ENCODE assay signal across 1 cellular context in the genomic region with DNA sequence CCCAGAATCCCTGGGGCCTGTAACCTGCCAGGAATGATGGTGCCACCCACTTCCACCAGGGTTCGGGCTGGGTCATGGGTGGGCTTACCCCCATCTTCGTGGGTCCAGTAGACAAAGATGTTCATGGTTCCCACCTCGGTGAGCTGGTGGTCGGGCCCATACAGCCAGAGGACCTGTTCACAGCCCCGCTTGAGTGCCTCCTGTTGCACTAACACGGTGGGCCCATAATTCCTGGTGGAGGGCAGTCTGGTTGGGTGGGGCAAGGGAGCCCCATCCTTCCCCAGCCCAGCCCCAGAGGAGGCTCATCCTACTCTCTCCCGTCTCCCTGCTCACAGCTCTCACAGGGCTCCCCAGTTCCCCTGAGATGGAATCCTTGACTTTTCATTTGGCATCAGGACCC.
TF ChIP-seq lines count a peak whose summit lies in the region.

No MANE protein-coding gene starts in this region.

TF ChIP-seq in HEK293, 187 proteins besides CTCF, POLR2A, EP300 and RAD21 (continued from another document):
- TF ChIP-seq ZNF404 (tag by site-specific recombination; IDR thresholded peaks at IDR 0.05): no peak
- TF ChIP-seq ZNF19 (tag by site-specific recombination; IDR thresholded peaks at IDR 0.05; ENCODE audit: low read depth): no peak
- no peak for TF ChIP-seq GLIS1 (tag by site-specific recombination; IDR thresholded peaks at IDR 0.05)
- no peak for TF ChIP-seq ZNF621 (tag by site-specific recombination; IDR thresholded peaks at IDR 0.05)
- TF ChIP-seq SCRT2 (tag by site-specific recombination; IDR thresholded peaks at IDR 0.05): peak; percentile 43
- TF ChIP-seq, protein P1, sequence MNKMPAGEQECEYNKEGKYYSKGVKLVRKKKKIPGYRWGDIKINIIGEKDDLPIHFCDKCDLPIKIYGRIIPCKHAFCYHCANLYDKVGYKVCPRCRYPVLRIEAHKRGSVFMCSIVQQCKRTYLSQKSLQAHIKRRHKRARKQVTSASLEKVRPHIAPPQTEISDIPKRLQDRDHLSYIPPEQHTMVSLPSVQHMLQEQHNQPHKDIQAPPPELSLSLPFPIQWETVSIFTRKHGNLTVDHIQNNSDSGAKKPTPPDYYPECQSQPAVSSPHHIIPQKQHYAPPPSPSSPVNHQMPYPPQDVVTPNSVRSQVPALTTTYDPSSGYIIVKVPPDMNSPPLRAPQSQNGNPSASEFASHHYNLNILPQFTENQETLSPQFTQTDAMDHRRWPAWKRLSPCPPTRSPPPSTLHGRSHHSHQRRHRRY (tag by site-specific recombination; IDR thresholded peaks at IDR 0.05): no peak
- TF ChIP-seq ZNF473 (tag by site-specific recombination; IDR thresholded peaks at IDR 0.05): no peak
- TF ChIP-seq ZNF747 (tag by site-specific recombination; IDR thresholded peaks at IDR 0.05): no peak
- TF ChIP-seq EGR2 (tag by site-specific recombination; IDR thresholded peaks at IDR 0.05; ENCODE audit: low read depth): no peak
